14 cellular contexts compared by ENCODE assay signal in genomic region chr2:235135195-235135965, GRCh38.
"Had no signal": no experiment of that assay in that cellular context is flagged by ENCODE, and none has a peak within 500 bp of the region (broad histone marks: within the 10 kb centered on the region; RNA-seq: fewer than 3 reads in every experiment).

No MANE protein-coding gene starts in this region.

- H3K27ac Mint-ChIP-seq: activated CD4-positive, alpha-beta memory T cell treated with anti-CD3 and anti-CD28 coated beads, Interleukin-2, amount 10 ng/mL, durations not matched to agents 7 days and 5 days; activated CD4-positive, alpha-beta T cell treated with anti-CD3 and anti-CD28 coated beads for 36 hours; activated CD8-positive, alpha-beta memory T cell treated with anti-CD3 and anti-CD28 coated beads, Interleukin-2, amount 10 ng/mL, durations not matched to agents 7 days and 5 days; activated naive CD4-positive, alpha-beta T cell treated with anti-CD3 and anti-CD28 coated beads, Interleukin-2, amount 50 U/mL, for 72 hours; T-helper 1 cell treated with Interleukin-12 subunit alpha and Interleukin-12 subunit beta and Interleukin-4 antibody, amounts not matched to agents 30 μg/mL and 1 μg/mL, for 36 hours; WTC11 had no signal

- H3K9me3 Mint-ChIP-seq: activated CD4-positive, alpha-beta memory T cell treated with anti-CD3 and anti-CD28 coated beads, Interleukin-2, amount 10 ng/mL, durations not matched to agents 7 days and 5 days; activated naive CD4-positive, alpha-beta T cell treated with anti-CD3 and anti-CD28 coated beads, Interleukin-2, amount 50 U/mL, for 72 hours; T-helper 1 cell treated with Interleukin-12 subunit alpha and Interleukin-12 subunit beta and Interleukin-4 antibody, amounts not matched to agents 30 μg/mL and 1 μg/mL, for 36 hours had no signal

- H3K27ac ChIP-seq: adrenal gland, body of pancreas, Peyer's patch, SJSA1 had no signal

- DNase-seq: cerebellar nuclear complex, NCI-H1105 treated with DMSO at 0.1 percent for 48 hours had no signal

- H3K4me2 ChIP-seq: SK-N-SH had no signal

- H3K27me3 ChIP-seq: adrenal gland, body of pancreas, Peyer's patch, SJSA1 had no signal

- H3K36me3 ChIP-seq: adrenal gland, Peyer's patch, SJSA1 had no signal

- H3K4me1 Mint-ChIP-seq: activated CD4-positive, alpha-beta memory T cell treated with anti-CD3 and anti-CD28 coated beads, Interleukin-2, amount 10 ng/mL, durations not matched to agents 7 days and 5 days; activated CD8-positive, alpha-beta memory T cell treated with anti-CD3 and anti-CD28 coated beads, Interleukin-2, amount 10 ng/mL, durations not matched to agents 7 days and 5 days; WTC11 had no signal

- H3K36me3 Mint-ChIP-seq: activated CD8-positive, alpha-beta memory T cell treated with anti-CD3 and anti-CD28 coated beads, Interleukin-2, amount 10 ng/mL, durations not matched to agents 7 days and 5 days; activated naive CD4-positive, alpha-beta T cell treated with anti-CD3 and anti-CD28 coated beads, Interleukin-2, amount 50 U/mL, for 72 hours; WTC11 had no signal

- H3K4me1 ChIP-seq: adrenal gland, body of pancreas, Peyer's patch, SJSA1 had no signal

- H3K9ac ChIP-seq: SK-N-SH had no signal

- H3K9me3 ChIP-seq: adrenal gland, body of pancreas, Peyer's patch, SJSA1, SK-N-SH had no signal

- ATAC-seq: activated CD4-positive, alpha-beta T cell treated with anti-CD3 and anti-CD28 coated beads for 36 hours; activated CD4-positive, CD25-positive, alpha-beta regulatory T cell treated with anti-CD3 and anti-CD28 coated beads, Interleukin-2, amount 50 U/mL, for 24 hours; activated CD8-positive, alpha-beta memory T cell treated with anti-CD3 and anti-CD28 coated beads, Interleukin-2, amount 10 ng/mL, durations not matched to agents 7 days and 5 days had no signal

- H3K4me3 Mint-ChIP-seq: activated CD4-positive, alpha-beta memory T cell treated with anti-CD3 and anti-CD28 coated beads, Interleukin-2, amount 10 ng/mL, durations not matched to agents 7 days and 5 days; activated CD4-positive, alpha-beta T cell treated with anti-CD3 and anti-CD28 coated beads for 36 hours; activated CD8-positive, alpha-beta memory T cell treated with anti-CD3 and anti-CD28 coated beads, Interleukin-2, amount 10 ng/mL, durations not matched to agents 7 days and 5 days; T-helper 1 cell treated with Interleukin-12 subunit alpha and Interleukin-12 subunit beta and Interleukin-4 antibody, amounts not matched to agents 30 μg/mL and 1 μg/mL, for 36 hours; WTC11 had no signal

- H3K4me3 ChIP-seq: body of pancreas, Peyer's patch, SJSA1 had no signal
